Comparison of ENCODE assay signal across 13 cellular contexts in the genomic region with DNA sequence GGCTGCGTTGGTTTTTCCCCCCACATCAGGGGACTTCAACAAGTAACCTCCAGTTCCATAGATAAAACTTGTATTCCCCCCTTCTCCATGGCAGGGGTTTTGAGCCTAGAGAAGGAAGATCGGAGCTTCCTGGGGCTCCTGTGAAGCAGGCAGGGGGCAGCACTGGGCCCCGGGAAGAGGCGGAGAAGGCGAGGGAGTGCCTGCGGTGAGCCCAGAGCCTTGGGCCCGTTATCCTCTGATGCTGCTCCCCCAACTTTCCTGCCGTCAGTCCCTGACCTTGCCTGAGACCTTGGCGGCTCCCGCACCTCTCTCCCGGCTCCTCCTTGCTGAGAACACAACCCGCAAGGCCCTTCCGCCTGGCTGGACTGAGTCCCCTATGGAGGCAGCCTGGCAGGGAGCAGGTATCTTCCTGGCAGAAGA. TPM values are rescaled to one million over a fixed set of nuclear protein-coding genes. Genes with fewer than 3 reads are reported as not detected.
A peak's percentile ranks its signal among the peaks of the same experiment; 100 is the strongest.
DNase-seq lines count a peak whose midpoint lies in the region; ATAC-seq, FAIRE-seq and TF ChIP-seq lines count a peak whose summit lies in the region.
"Had no signal": no experiment of that assay in that cellular context is flagged by ENCODE, and none has a peak within 500 bp of the region (broad histone marks: within the 10 kb centered on the region; RNA-seq: fewer than 3 reads in every experiment).

No MANE protein-coding gene starts in this region.

- intact Hi-C loops in activated T-helper 2 cell treated with anti-CD3 and anti-CD28 coated beads, Interferon-gamma antibody, Interleukin-2, Interleukin-4, amounts not matched to agents 10 μg/mL and 5 μg/mL and 100 μg/mL, durations not matched to agents 14 hours and 24 hours and 36 hours (cut with micrococcal nuclease): loop anchor here (5.0 to 10.0 kb wide), 3 partner anchors 182 to 1820 kb away; partner anchors contain the start of genes GSK3A and LTBP4
- intact Hi-C loops in activated CD4-positive, alpha-beta memory T cell treated with anti-CD3 and anti-CD28 coated beads for 36 hours (cut with micrococcal nuclease): loop anchor here (5.0 kb wide), 2 partner anchors 122 to 292 kb away; partner anchors contain the start of genes PAFAH1B3, POU2F2 and PRR19

- H3K36me3 ChIP-seq in CD8-positive, alpha-beta memory T cell (ENCODE audit: insufficient read depth, low read length): no peaks in the 10 kb centered on the region

- H3K27ac Mint-ChIP-seq in CD8-positive, alpha-beta memory T cell: no peak overlapping the region
- no peak overlapping the region for H3K27ac Mint-ChIP-seq in activated T-helper 2 cell treated with anti-CD3 and anti-CD28 coated beads, Interferon-gamma antibody, Interleukin-2, Interleukin-4, amounts not matched to agents 10 μg/mL and 5 μg/mL and 100 μg/mL, durations not matched to agents 14 hours and 24 hours and 36 hours
- H3K27ac Mint-ChIP-seq in naive B cell: peak overlapping the region in 1 of 6 donors; percentile 72
- no peak overlapping the region for H3K27ac Mint-ChIP-seq in activated CD4-positive, alpha-beta memory T cell treated with anti-CD3 and anti-CD28 coated beads for 36 hours

- POLR2A ChIA-PET in A549 (lab: Yijun Ruan, JAX): no interaction called here
- POLR2A ChIA-PET in CD8-positive, alpha-beta memory T cell (lab: Charles Lee): no interaction called here
- POLR2A ChIA-PET in activated CD4-positive, alpha-beta memory T cell treated with anti-CD3 and anti-CD28 coated beads for 36 hours (lab: Charles Lee): no interaction called here

- CTCF ChIA-PET in A549 (lab: Yijun Ruan, JAX): interaction anchor here (0.5 to 7.6 kb wide), 15 partner anchors 9 to 895 kb away, joined by 3 to 74 read pairs (median 4); partner anchors contain the start of gene CXCL17
- CTCF ChIA-PET in CD8-positive, alpha-beta memory T cell (lab: Charles Lee): interaction anchor here (0.7 to 2.3 kb wide), 4 partner anchors 8 to 16 kb away, joined by 3 to 13 read pairs (median 4); no protein-coding TSS in a partner anchor
- CTCF ChIA-PET in activated CD4-positive, alpha-beta memory T cell treated with anti-CD3 and anti-CD28 coated beads for 36 hours (lab: Charles Lee): interaction anchor here (1.4 to 5.2 kb wide), 3 partner anchors 9 to 16 kb away, joined by 5 to 40 read pairs (median 29); no protein-coding TSS in a partner anchor

- no peak for TF ChIP-seq POLR2A in A549 (IDR thresholded peaks at IDR 0.05; ENCODE audit: low read length)

- no peaks in the 10 kb centered on the region for H3K9me3 ChIP-seq in A549
- H3K9me3 ChIP-seq in CD8-positive, alpha-beta memory T cell (ENCODE audit: low read length): no peaks in the 10 kb centered on the region

- no peak for TF ChIP-seq EP300 in A549 (IDR thresholded peaks at IDR 0.05)

- H3K9me3 Mint-ChIP-seq in CD8-positive, alpha-beta memory T cell: no peaks in the 10 kb centered on the region
- H3K9me3 Mint-ChIP-seq in activated T-helper 2 cell treated with anti-CD3 and anti-CD28 coated beads, Interferon-gamma antibody, Interleukin-2, Interleukin-4, amounts not matched to agents 10 μg/mL and 5 μg/mL and 100 μg/mL, durations not matched to agents 14 hours and 24 hours and 36 hours: no peaks in the 10 kb centered on the region
- no peaks in the 10 kb centered on the region for H3K9me3 Mint-ChIP-seq in naive B cell
- no peaks in the 10 kb centered on the region for H3K9me3 Mint-ChIP-seq in activated CD4-positive, alpha-beta memory T cell treated with anti-CD3 and anti-CD28 coated beads for 36 hours
- H3K9me3 Mint-ChIP-seq: activated naive CD4-positive, alpha-beta T cell treated with anti-CD3 and anti-CD28 coated beads, Interleukin-2, amount 50 U/mL, for 72 hours had no signal

- WGBS in A549 (ENCODE audit: missing lambda C conversion rate): 76% methylated on average over 13 of the region's 13 CpGs

- H3K36me3 Mint-ChIP-seq in CD8-positive, alpha-beta memory T cell: peaks cover 0 to 8% (median 2%) of the 10 kb centered on the region in 3 donors
- H3K36me3 Mint-ChIP-seq in activated T-helper 2 cell treated with anti-CD3 and anti-CD28 coated beads, Interferon-gamma antibody, Interleukin-2, Interleukin-4, amounts not matched to agents 10 μg/mL and 5 μg/mL and 100 μg/mL, durations not matched to agents 14 hours and 24 hours and 36 hours (ENCODE audit: low read depth): peaks cover 3% of the 10 kb centered on the region
- peaks cover 0 to 7% of the 10 kb centered on the region in 2 donors for H3K36me3 Mint-ChIP-seq in naive B cell
- no peaks in the 10 kb centered on the region for H3K36me3 Mint-ChIP-seq in activated CD4-positive, alpha-beta memory T cell treated with anti-CD3 and anti-CD28 coated beads for 36 hours

- no peak overlapping the region for H3K4me3 ChIP-seq in A549
- H3K4me3 ChIP-seq in CD8-positive, alpha-beta memory T cell (ENCODE audit: low read length): no peak overlapping the region

- no peak overlapping the region for H3K27ac ChIP-seq in A549
- H3K27ac ChIP-seq in CD8-positive, alpha-beta memory T cell (ENCODE audit: low read depth, low read length): no peak overlapping the region

- no peak overlapping the region for H3K4me2 ChIP-seq in A549

- H3K4me1 Mint-ChIP-seq in CD8-positive, alpha-beta memory T cell: peaks cover 30 to 47% (median 33%) of the 10 kb centered on the region in 3 donors
- H3K4me1 Mint-ChIP-seq in activated T-helper 2 cell treated with anti-CD3 and anti-CD28 coated beads, Interferon-gamma antibody, Interleukin-2, Interleukin-4, amounts not matched to agents 10 μg/mL and 5 μg/mL and 100 μg/mL, durations not matched to agents 14 hours and 24 hours and 36 hours (ENCODE audit: low read depth): peaks cover 33% of the 10 kb centered on the region
- H3K4me1 Mint-ChIP-seq in naive B cell: peaks cover 37 to 52% (median 41%) of the 10 kb centered on the region in 3 donors
- peaks cover 36% of the 10 kb centered on the region for H3K4me1 Mint-ChIP-seq in activated CD4-positive, alpha-beta memory T cell treated with anti-CD3 and anti-CD28 coated beads for 36 hours (ENCODE audit: low read depth)

- H3K4me1 ChIP-seq in A549: peaks cover 17% of the 10 kb centered on the region
- peaks cover 33% of the 10 kb centered on the region for H3K4me1 ChIP-seq in CD8-positive, alpha-beta memory T cell (ENCODE audit: insufficient read depth, low read length)

- DNase-seq in A549 (ENCODE audit: low read depth in 1 of 2, low spot score in 1 of 2) (no peak), naive B cell (no peak), GM03348 (ENCODE audit: low spot score) (no peak), superior temporal gyrus (ENCODE audit: extremely low spot score) (no peak)
- DNase-seq in CD8-positive, alpha-beta memory T cell: peak in 1 of 5 donors; percentile 34
- no peak for DNase-seq in activated T-helper 2 cell treated with anti-CD3 and anti-CD28 coated beads, Interferon-gamma antibody, Interleukin-2, Interleukin-4, amounts not matched to agents 10 μg/mL and 5 μg/mL and 100 μg/mL, durations not matched to agents 14 hours and 24 hours and 36 hours (ENCODE audit: low spot score)
- no peak for DNase-seq in activated CD4-positive, alpha-beta memory T cell treated with anti-CD3 and anti-CD28 coated beads for 36 hours
- DNase-seq: activated CD4-positive, alpha-beta T cell treated with anti-CD3 and anti-CD28 coated beads for 1 hour; NCI-H2029 treated with DMSO at 0.1 percent for 48 hours had no signal

- FAIRE-seq in A549 (lab: Jason Lieb, UNC): no peak
- FAIRE-seq: endometrium, GM18507 had no signal

- TF ChIP-seq RAD21 in A549 (conservative IDR thresholded peaks at IDR 0.05 in 1 of 2, IDR thresholded peaks at IDR 0.05 in 1 of 2): no peak

- peak in 1 of 2 experiments; percentile 21; a peak in 2 of 6 replicates for ATAC-seq in A549
- ATAC-seq in naive B cell (ENCODE audit: low read depth in 2 of 2): no peak
- no peak for ATAC-seq in GM18511 (IDR thresholded peaks at IDR 0.05; ENCODE audit: unreplicated experiment)

- H3K4me3 Mint-ChIP-seq in CD8-positive, alpha-beta memory T cell: peak overlapping the region; percentile 60 to 99 (median 93)
- H3K4me3 Mint-ChIP-seq in activated T-helper 2 cell treated with anti-CD3 and anti-CD28 coated beads, Interferon-gamma antibody, Interleukin-2, Interleukin-4, amounts not matched to agents 10 μg/mL and 5 μg/mL and 100 μg/mL, durations not matched to agents 14 hours and 24 hours and 36 hours (ENCODE audit: low read depth): peak overlapping the region; percentile 99
- H3K4me3 Mint-ChIP-seq in naive B cell: peak overlapping the region; percentile 60 to 100 (median 98)
- H3K4me3 Mint-ChIP-seq in activated CD4-positive, alpha-beta memory T cell treated with anti-CD3 and anti-CD28 coated beads for 36 hours: no peak overlapping the region

- TF ChIP-seq CTCF in A549 (IDR thresholded peaks at IDR 0.05): 0 out of 3 replicates have a peak, but pooled peaks have one; percentile 7

- no peaks in the 10 kb centered on the region for H3K27me3 ChIP-seq in CD8-positive, alpha-beta memory T cell (ENCODE audit: insufficient read depth, low read length, poor library complexity, severe bottlenecking)

- H3K27me3 Mint-ChIP-seq in CD8-positive, alpha-beta memory T cell: peaks cover 0 to 1% of the 10 kb centered on the region in 2 donors
- H3K27me3 Mint-ChIP-seq in activated T-helper 2 cell treated with anti-CD3 and anti-CD28 coated beads, Interferon-gamma antibody, Interleukin-2, Interleukin-4, amounts not matched to agents 10 μg/mL and 5 μg/mL and 100 μg/mL, durations not matched to agents 14 hours and 24 hours and 36 hours (ENCODE audit: low read depth): peaks cover 2% of the 10 kb centered on the region
- H3K27me3 Mint-ChIP-seq in naive B cell: no peaks in the 10 kb centered on the region
- H3K27me3 Mint-ChIP-seq in activated CD4-positive, alpha-beta memory T cell treated with anti-CD3 and anti-CD28 coated beads for 36 hours: no peaks in the 10 kb centered on the region

RNA-seq across cellular contexts. Expression of gene LIPE, which starts 2.5 kb away (rescaled TPM):
- polyA plus RNA-seq in A549 (2011; rRNA removed): 1.6 and 2.6 TPM in 2 replicates
- polyA plus RNA-seq in A549 (2012; cell fraction: cytosol; rRNA removed): 4.3 and 6.6 TPM in 2 replicates
- 8.5 and 10.1 TPM in 2 replicates for polyA plus RNA-seq in A549 (2012; cell fraction: nucleus; rRNA removed)
- 2.5 to 3.2 TPM (median 2.7 TPM) in 3 replicates for polyA plus RNA-seq in A549 (2017; fragmentation: RNase III; extraction: RNeasy Plus Mini Kit Qiagen cat#74134 plus additional on column Dnase treatment)
- polyA minus RNA-seq in A549 (2011; rRNA and poly(A)+ RNA removed): 2.3 and 3.4 TPM in 2 replicates
- 10 to 100 TPM; 22.2 to 22.7 TPM for total RNA-seq in CD8-positive, alpha-beta memory T cell
- polyA plus RNA-seq in CD8-positive, alpha-beta memory T cell: 5.0 TPM
- 33.0 and 35.2 TPM in 2 replicates for total RNA-seq in activated T-helper 2 cell treated with anti-CD3 and anti-CD28 coated beads, Interferon-gamma antibody, Interleukin-2, Interleukin-4, amounts not matched to agents 10 μg/mL and 5 μg/mL and 100 μg/mL, durations not matched to agents 14 hours and 24 hours and 36 hours
- polyA plus RNA-seq in naive B cell (ENCODE audit: low read depth in 6 of 6): 10 to 100 TPM in 4 of 6 donors, 1 to 10 TPM in 2; 7.2 to 16.5 (median 11.6) TPM
- 10 to 100 TPM; 31.6 to 31.8 TPM for total RNA-seq in activated CD4-positive, alpha-beta memory T cell treated with anti-CD3 and anti-CD28 coated beads for 36 hours

RNA-seq across cellular contexts. Expression of gene CXCL17, which starts 18.0 kb away (rescaled TPM):
- polyA plus RNA-seq in A549 (2011; rRNA removed) (0.13 and 0.14 TPM in 2 replicates), A549 (2017; fragmentation: RNase III; extraction: RNeasy Plus Mini Kit Qiagen cat#74134 plus additional on column Dnase treatment) (not detected in 3 replicates), naive B cell (ENCODE audit: low read depth in 6 of 6) (not detected)
- 0.08 and 0.09 TPM in 2 replicates for polyA plus RNA-seq in A549 (2012; cell fraction: cytosol; rRNA removed)
- not detected in 2 replicates for polyA plus RNA-seq in A549 (2012; cell fraction: nucleus; rRNA removed)
- polyA minus RNA-seq in A549 (2011; rRNA and poly(A)+ RNA removed): not detected in 2 replicates
- total RNA-seq in CD8-positive, alpha-beta memory T cell: not detected
- not detected for polyA plus RNA-seq in CD8-positive, alpha-beta memory T cell
- total RNA-seq in activated T-helper 2 cell treated with anti-CD3 and anti-CD28 coated beads, Interferon-gamma antibody, Interleukin-2, Interleukin-4, amounts not matched to agents 10 μg/mL and 5 μg/mL and 100 μg/mL, durations not matched to agents 14 hours and 24 hours and 36 hours: not detected in 2 replicates
- total RNA-seq in activated CD4-positive, alpha-beta memory T cell treated with anti-CD3 and anti-CD28 coated beads for 36 hours: not detected
- total RNA-seq: activated naive CD4-positive, alpha-beta T cell treated with anti-CD3 and anti-CD28 coated beads, Interleukin-2, amount 50 U/mL, for 72 hours had no signal

RNA-seq across cellular contexts. Expression of gene CNFN, which starts 34.6 kb away (rescaled TPM):
- 5.1 and 11.9 TPM in 2 replicates for polyA plus RNA-seq in A549 (2011; rRNA removed)
- 39.9 and 41.0 TPM in 2 replicates for polyA plus RNA-seq in A549 (2012; cell fraction: cytosol; rRNA removed)
- polyA plus RNA-seq in A549 (2012; cell fraction: nucleus; rRNA removed): 23.1 and 33.3 TPM in 2 replicates
- 33.2 to 44.6 TPM (median 33.6 TPM) in 3 replicates for polyA plus RNA-seq in A549 (2017; fragmentation: RNase III; extraction: RNeasy Plus Mini Kit Qiagen cat#74134 plus additional on column Dnase treatment)
- polyA minus RNA-seq in A549 (2011; rRNA and poly(A)+ RNA removed): 1.4 and 5.2 TPM in 2 replicates
- total RNA-seq in CD8-positive, alpha-beta memory T cell: not detected
- polyA plus RNA-seq in CD8-positive, alpha-beta memory T cell: not detected
- total RNA-seq in activated T-helper 2 cell treated with anti-CD3 and anti-CD28 coated beads, Interferon-gamma antibody, Interleukin-2, Interleukin-4, amounts not matched to agents 10 μg/mL and 5 μg/mL and 100 μg/mL, durations not matched to agents 14 hours and 24 hours and 36 hours: 0.53 TPM in 1 of 2 replicates, not detected in the other
- polyA plus RNA-seq in naive B cell (ENCODE audit: low read depth in 6 of 6): 10 to 100 TPM; 24.1 to 53.3 (median 37.7) TPM
- total RNA-seq in activated CD4-positive, alpha-beta memory T cell treated with anti-CD3 and anti-CD28 coated beads for 36 hours: not detected
- total RNA-seq: activated naive CD4-positive, alpha-beta T cell treated with anti-CD3 and anti-CD28 coated beads, Interleukin-2, amount 50 U/mL, for 72 hours had no signal
